ENCODE assay signal across 8 cellular contexts in genomic region chr3:157160652-157161480, GRCh38. TPM values are rescaled to one million over a fixed set of nuclear protein-coding genes. Genes with fewer than 3 reads are reported as not detected.
DNase-seq lines count a peak whose midpoint lies in the region; ATAC-seq and TF ChIP-seq lines count a peak whose summit lies in the region.

No MANE protein-coding gene starts in this region.

- peaks cover 39% of the 10 kb centered on the region for H3K4me1 ChIP-seq in neuron (ENCODE audit: insufficient read depth, low read length)
- peaks cover 33 to 74% (median 43%) of the 10 kb centered on the region in 4 donors for H3K4me1 ChIP-seq in transverse colon

- peak overlapping the region; percentile 95 for H3K4me3 Mint-ChIP-seq in activated T-helper 17 cell treated with anti-CD3 and anti-CD28 coated beads, Interleukin-2, amount 50 U/mL, for 72 hours

- TF ChIP-seq POLR2A in transverse colon (IDR thresholded peaks at IDR 0.05), result no peak

- peak overlapping the region; percentile 98 to 100 (median 100) for H3K27ac ChIP-seq in transverse colon

- H3K9me3 ChIP-seq in neuron (ENCODE audit: low read length) (no peaks in the 10 kb centered on the region), transverse colon (no peaks in the 10 kb centered on the region)

- peaks cover 33% of the 10 kb centered on the region for H3K4me1 Mint-ChIP-seq in activated T-helper 17 cell treated with anti-CD3 and anti-CD28 coated beads, Interleukin-2, amount 50 U/mL, for 72 hours

- in situ Hi-C loops in transverse colon (cut with MboI; ENCODE audit: low pct_ligation_motif_present in 1 of 4, low pct_unique_long_range_greater_than_20kb in 1 of 4, low sequenced_read_pairs in 3 of 4), result loop anchor here in 2 of 4 donors (25.0 kb wide), 2 partner anchors 474 to 1299 kb away; partner anchors contain the start of genes GMPS (in 1 of the 2) and SLC33A1 (in 1 of the 2)

- DNase-seq in COR-L47 (lab: John Stamatoyannopoulos, UW), result peak; percentile 67
- peak; percentile 90 for DNase-seq in NOMO-1 treated with DMSO at 0.1 percent for 48 hours (lab: John Stamatoyannopoulos, UW; ENCODE audit: unreplicated experiment)
- peak; percentile 11 for DNase-seq in foreskin melanocyte
- peak; percentile 89 for DNase-seq in transverse colon

- 10 to 16% methylated on average over 16 to 22 of the region's 22 CpGs for WGBS in transverse colon (ENCODE audit: low coverage in 1 of 2), 2 donors

- H3K36me3 Mint-ChIP-seq in activated T-helper 17 cell treated with anti-CD3 and anti-CD28 coated beads, Interleukin-2, amount 50 U/mL, for 72 hours (ENCODE audit: low read depth), result peaks cover 57% of the 10 kb centered on the region

- H2AFZ ChIP-seq in neuron (ENCODE audit: low read depth, low read length), result peak overlapping the region; percentile 27

- peak overlapping the region; percentile 89 for H3K27ac Mint-ChIP-seq in activated T-helper 17 cell treated with anti-CD3 and anti-CD28 coated beads, Interleukin-2, amount 50 U/mL, for 72 hours

- TF ChIP-seq EP300 in transverse colon (IDR thresholded peaks at IDR 0.05; ENCODE audit: low read depth), result peak; percentile 75

- intact Hi-C loops in transverse colon (cut with DNase I; ENCODE audit: low total_unique reads), result loop anchor here (1.0 kb wide), 1 partner anchor 13 kb away; no protein-coding TSS in a partner anchor

- ATAC-seq in GM19395 (IDR thresholded peaks at IDR 0.05; ENCODE audit: unreplicated experiment) (peak; percentile 42), HG03460 (IDR thresholded peaks at IDR 0.05; ENCODE audit: unreplicated experiment) (peak; percentile 28)
- ATAC-seq in activated T-helper 17 cell treated with anti-CD3 and anti-CD28 coated beads, Interleukin-2, amount 50 U/mL, for 72 hours (replicated peaks), result peak; percentile 58

- H3K27me3 ChIP-seq in neuron (ENCODE audit: insufficient read depth, low read length), result no peaks in the 10 kb centered on the region
- no peaks in the 10 kb centered on the region for H3K27me3 ChIP-seq in transverse colon

- H3K36me3 ChIP-seq in neuron (ENCODE audit: insufficient read depth, low read length) (peaks cover 29% of the 10 kb centered on the region), transverse colon (peaks cover 0 to 23% (median 8%) of the 10 kb centered on the region in 4 donors)

- no peaks in the 10 kb centered on the region for H3K27me3 Mint-ChIP-seq in activated T-helper 17 cell treated with anti-CD3 and anti-CD28 coated beads, Interleukin-2, amount 50 U/mL, for 72 hours

- H3K9me3 Mint-ChIP-seq in activated T-helper 17 cell treated with anti-CD3 and anti-CD28 coated beads, Interleukin-2, amount 50 U/mL, for 72 hours, result no peaks in the 10 kb centered on the region

- H3K4me3 ChIP-seq in neuron (ENCODE audit: low read length) (peak overlapping the region; percentile 68), transverse colon (peak overlapping the region; percentile 40 to 95 (median 82))

- TF ChIP-seq CTCF in transverse colon (IDR thresholded peaks at IDR 0.05), result peak in 1 of 5 experiments; percentile 3

RNA-seq across cellular contexts. Expression of gene CCNL1, which starts 0.9 kb away (rescaled TPM):
- total RNA-seq in activated T-helper 17 cell treated with anti-CD3 and anti-CD28 coated beads, Interleukin-2, amount 50 U/mL, for 72 hours, result 100 to 1,000 TPM; 173 to 194 TPM
- 100 to 1,000 TPM; 288 to 422 (median 308) TPM for total RNA-seq in transverse colon

Comparison
In these comparisons a context has a peak if more than half of its experiments do, and no peak if none do; other contexts are left out.
1. Peak in every context shown above with its lines: DNase-seq, ATAC-seq, H3K4me3 ChIP-seq and H3K27ac ChIP-seq.
2. DNase-seq: peak in every context shown above with its lines; median percentile 90 in NOMO-1 treated with DMSO at 0.1 percent for 48 hours; 89 in transverse colon; 67 in COR-L47; 11 in foreskin melanocyte.